ENCODE assay signal across 1 cellular context in the genomic region with DNA sequence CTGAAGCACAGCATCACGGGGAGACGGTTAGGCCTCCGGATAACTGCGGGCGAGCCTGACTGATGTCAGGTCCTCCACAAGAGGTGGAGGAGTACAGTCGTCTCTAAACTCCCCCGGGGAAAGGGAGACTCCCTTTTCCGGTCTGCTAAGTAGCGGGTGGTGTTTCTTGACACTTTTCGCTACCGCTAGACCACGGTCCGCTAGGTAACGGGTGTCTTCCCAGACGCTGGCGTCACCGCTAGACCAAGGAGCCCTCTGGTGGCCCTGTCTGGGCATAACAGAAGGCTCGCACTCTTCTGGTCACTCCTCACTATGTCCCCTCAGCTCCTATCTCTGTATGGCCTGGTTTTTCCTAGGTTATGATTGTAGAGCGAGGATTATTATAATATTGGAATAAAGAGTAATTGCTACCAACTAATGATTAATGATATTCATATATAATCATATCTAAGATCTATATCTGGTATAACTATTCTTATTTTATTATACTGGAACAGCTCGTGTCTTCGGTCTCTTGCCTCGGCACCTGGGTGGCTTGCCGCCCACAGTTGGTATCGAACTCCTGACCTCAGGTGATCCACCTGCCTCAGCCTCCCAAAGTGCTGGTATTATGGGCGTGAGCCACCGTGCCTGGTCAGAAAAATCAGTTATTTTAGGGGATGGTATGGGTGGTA.
A peak's percentile ranks its signal among the peaks of the same experiment; 100 is the strongest.
TF ChIP-seq lines count a peak whose summit lies in the region.

No MANE protein-coding gene starts in this region.

TF ChIP-seq in GM12878, 131 proteins besides CTCF, POLR2A, EP300 and RAD21:
- TF ChIP-seq IKZF2 (IDR thresholded peaks at IDR 0.05) (peak; percentile 66 to 69), EED (IDR thresholded peaks at IDR 0.05; ENCODE audit: low read depth) (peak; percentile 60; the same call in 1 of the 2 replicates), CREM (IDR thresholded peaks at IDR 0.05; ENCODE audit: low read depth) (peak; percentile 38; the same call in 1 of the 2 replicates), IKZF1 (conservative IDR thresholded peaks at IDR 0.05) (peak; percentile 56), MEF2B (IDR thresholded peaks at IDR 0.05; ENCODE audit: partially characterized antibody, poor library complexity, severe bottlenecking) (peak; percentile 90), BCL11A (IDR thresholded peaks at IDR 0.05; ENCODE audit: low read depth, low read length) (peak; percentile 32; the same call in 1 of the 2 replicates), BHLHE40 (IDR thresholded peaks at IDR 0.05; ENCODE audit: borderline replicate concordance in 1 of 2, low read depth in 2 of 2, low read length in 1 of 2) (peak in 1 of 2 experiments; percentile 69; a peak in 1 of 4 replicates), PAX5 (IDR thresholded peaks at IDR 0.05; ENCODE audit: borderline replicate concordance, low read depth, low read length) (peak; percentile 95), NR2F1 (conservative IDR thresholded peaks at IDR 0.05) (0 out of 2 replicates have a peak, but pooled peaks have one; percentile 29), CREB1 (IDR thresholded peaks at IDR 0.05; ENCODE audit: low read depth) (0 out of 2 replicates have a peak, but pooled peaks have one; percentile 27), NBN (IDR thresholded peaks at IDR 0.05) (peak; percentile 57; the same call in 1 of the 2 replicates), MTA2 (IDR thresholded peaks at IDR 0.05; ENCODE audit: low read depth) (peak; percentile 56; the same call in 1 of the 2 replicates), ATF7 (IDR thresholded peaks at IDR 0.05; ENCODE audit: low read depth) (peak; percentile 90), TCF12 (IDR thresholded peaks at IDR 0.05; ENCODE audit: low read depth, low read length) (peak; percentile 61; the same call in 1 of the 2 replicates), RUNX3 (IDR thresholded peaks at IDR 0.05; ENCODE audit: low read length) (peak; percentile 41; the same call in 1 of the 2 replicates)
- TF ChIP-seq, protein P1, sequence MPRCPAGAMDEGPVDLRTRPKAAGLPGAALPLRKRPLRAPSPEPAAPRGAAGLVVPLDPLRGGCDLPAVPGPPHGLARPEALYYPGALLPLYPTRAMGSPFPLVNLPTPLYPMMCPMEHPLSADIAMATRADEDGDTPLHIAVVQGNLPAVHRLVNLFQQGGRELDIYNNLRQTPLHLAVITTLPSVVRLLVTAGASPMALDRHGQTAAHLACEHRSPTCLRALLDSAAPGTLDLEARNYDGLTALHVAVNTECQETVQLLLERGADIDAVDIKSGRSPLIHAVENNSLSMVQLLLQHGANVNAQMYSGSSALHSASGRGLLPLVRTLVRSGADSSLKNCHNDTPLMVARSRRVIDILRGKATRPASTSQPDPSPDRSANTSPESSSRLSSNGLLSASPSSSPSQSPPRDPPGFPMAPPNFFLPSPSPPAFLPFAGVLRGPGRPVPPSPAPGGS (IDR thresholded peaks at IDR 0.05; ENCODE audit: borderline replicate concordance, insufficient read depth, low read depth, low read length, poor library complexity, severe bottlenecking), result peak; percentile 53
- TF ChIP-seq, protein P2, sequence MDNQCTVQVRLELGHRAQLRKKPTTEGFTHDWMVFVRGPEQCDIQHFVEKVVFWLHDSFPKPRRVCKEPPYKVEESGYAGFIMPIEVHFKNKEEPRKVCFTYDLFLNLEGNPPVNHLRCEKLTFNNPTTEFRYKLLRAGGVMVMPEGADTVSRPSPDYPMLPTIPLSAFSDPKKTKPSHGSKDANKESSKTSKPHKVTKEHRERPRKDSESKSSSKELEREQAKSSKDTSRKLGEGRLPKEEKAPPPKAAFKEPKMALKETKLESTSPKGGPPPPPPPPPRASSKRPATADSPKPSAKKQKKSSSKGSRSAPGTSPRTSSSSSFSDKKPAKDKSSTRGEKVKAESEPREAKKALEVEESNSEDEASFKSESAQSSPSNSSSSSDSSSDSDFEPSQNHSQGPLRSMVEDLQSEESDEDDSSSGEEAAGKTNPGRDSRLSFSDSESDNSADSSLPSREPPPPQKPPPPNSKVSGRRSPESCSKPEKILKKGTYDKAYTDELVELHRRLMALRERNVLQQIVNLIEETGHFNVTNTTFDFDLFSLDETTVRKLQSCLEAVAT (IDR thresholded peaks at IDR 0.05), result peak; percentile 47; the same call in 1 of the 2 replicates
- TF ChIP-seq, protein P3, sequence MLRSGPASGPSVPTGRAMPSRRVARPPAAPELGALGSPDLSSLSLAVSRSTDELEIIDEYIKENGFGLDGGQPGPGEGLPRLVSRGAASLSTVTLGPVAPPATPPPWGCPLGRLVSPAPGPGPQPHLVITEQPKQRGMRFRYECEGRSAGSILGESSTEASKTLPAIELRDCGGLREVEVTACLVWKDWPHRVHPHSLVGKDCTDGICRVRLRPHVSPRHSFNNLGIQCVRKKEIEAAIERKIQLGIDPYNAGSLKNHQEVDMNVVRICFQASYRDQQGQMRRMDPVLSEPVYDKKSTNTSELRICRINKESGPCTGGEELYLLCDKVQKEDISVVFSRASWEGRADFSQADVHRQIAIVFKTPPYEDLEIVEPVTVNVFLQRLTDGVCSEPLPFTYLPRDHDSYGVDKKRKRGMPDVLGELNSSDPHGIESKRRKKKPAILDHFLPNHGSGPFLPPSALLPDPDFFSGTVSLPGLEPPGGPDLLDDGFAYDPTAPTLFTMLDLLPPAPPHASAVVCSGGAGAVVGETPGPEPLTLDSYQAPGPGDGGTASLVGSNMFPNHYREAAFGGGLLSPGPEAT (IDR thresholded peaks at IDR 0.05; ENCODE audit: low read depth), result peak; percentile 58; the same call in 1 of the 2 replicates
- TF ChIP-seq, protein P4, sequence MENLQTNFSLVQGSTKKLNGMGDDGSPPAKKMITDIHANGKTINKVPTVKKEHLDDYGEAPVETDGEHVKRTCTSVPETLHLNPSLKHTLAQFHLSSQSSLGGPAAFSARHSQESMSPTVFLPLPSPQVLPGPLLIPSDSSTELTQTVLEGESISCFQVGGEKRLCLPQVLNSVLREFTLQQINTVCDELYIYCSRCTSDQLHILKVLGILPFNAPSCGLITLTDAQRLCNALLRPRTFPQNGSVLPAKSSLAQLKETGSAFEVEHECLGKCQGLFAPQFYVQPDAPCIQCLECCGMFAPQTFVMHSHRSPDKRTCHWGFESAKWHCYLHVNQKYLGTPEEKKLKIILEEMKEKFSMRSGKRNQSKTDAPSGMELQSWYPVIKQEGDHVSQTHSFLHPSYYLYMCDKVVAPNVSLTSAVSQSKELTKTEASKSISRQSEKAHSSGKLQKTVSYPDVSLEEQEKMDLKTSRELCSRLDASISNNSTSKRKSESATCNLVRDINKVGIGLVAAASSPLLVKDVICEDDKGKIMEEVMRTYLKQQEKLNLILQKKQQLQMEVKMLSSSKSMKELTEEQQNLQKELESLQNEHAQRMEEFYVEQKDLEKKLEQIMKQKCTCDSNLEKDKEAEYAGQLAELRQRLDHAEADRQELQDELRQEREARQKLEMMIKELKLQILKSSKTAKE (IDR thresholded peaks at IDR 0.05; ENCODE audit: low read depth, poor library complexity, severe bottlenecking), result peak; percentile 96
